13 cellular contexts compared by ENCODE assay signal in genomic region chr12:76422154-76422877, GRCh38.
DNase-seq lines count a peak whose midpoint lies in the region; ATAC-seq and TF ChIP-seq lines count a peak whose summit lies in the region.
"Had no signal": no experiment of that assay in that cellular context is flagged by ENCODE, and none has a peak within 500 bp of the region (broad histone marks: within the 10 kb centered on the region; RNA-seq: fewer than 3 reads in every experiment).

No MANE protein-coding gene starts in this region.

- H3K4me3 Mint-ChIP-seq in nephron: peak overlapping the region; percentile 7 to 65 (median 50)
- H3K4me3 Mint-ChIP-seq: activated naive CD8-positive, alpha-beta T cell treated with anti-CD3 and anti-CD28 coated beads, Interleukin-2, amount 10 ng/mL, durations not matched to agents 7 days and 5 days; stimulated activated effector memory CD8-positive, alpha-beta T cell treated with anti-CD3 and anti-CD28 coated beads, Interleukin-12 subunit alpha, Interleukin-12 subunit beta, amount 100 ng/mL, for 72 hours had no signal

- no peaks in the 10 kb centered on the region for H3K36me3 ChIP-seq in sigmoid colon

- no peak for TF ChIP-seq EP300 in sigmoid colon (IDR thresholded peaks at IDR 0.05)

- no peaks in the 10 kb centered on the region for H3K27me3 ChIP-seq in sigmoid colon

- intact Hi-C loops in sigmoid colon (cut with DNase I): loop anchor here (5.0 kb wide), 1 partner anchor 35 kb away; no protein-coding TSS in a partner anchor

- WGBS in sigmoid colon, 2 donors: 48 to 70% methylated on average over 6 of the region's 6 CpGs

- no peak for DNase-seq in AG10803 (ENCODE audit: low read depth)
- DNase-seq in NCI-H2227 treated with DMSO at 0.1 percent for 48 hours (lab: John Stamatoyannopoulos, UW): peak; percentile 60
- DNase-seq in choroid plexus epithelial cell (ENCODE audit: low read depth): peak; percentile 32
- DNase-seq in cerebellum (ENCODE audit: low spot score): no peak
- DNase-seq in sigmoid colon: no peak
- DNase-seq in NCI-H1694 (lab: John Stamatoyannopoulos, UW): no peak
- DNase-seq: activated naive CD8-positive, alpha-beta T cell treated with anti-CD3 and anti-CD28 coated beads, Interleukin-2, amount 10 ng/mL, durations not matched to agents 7 days and 5 days; stimulated activated CD4-positive, alpha-beta T cell treated with anti-CD3 and anti-CD28 coated beads, Interleukin-2, amount 100 ng/mL, for 24 hours had no signal

- H3K9me3 Mint-ChIP-seq in nephron: peaks cover 30% of the 10 kb centered on the region

- peak overlapping the region; percentile 13 to 72 (median 61) for H3K27ac Mint-ChIP-seq in nephron
- H3K27ac Mint-ChIP-seq: activated naive CD8-positive, alpha-beta T cell treated with anti-CD3 and anti-CD28 coated beads, Interleukin-2, amount 10 ng/mL, durations not matched to agents 7 days and 5 days; stimulated activated effector memory CD8-positive, alpha-beta T cell treated with anti-CD3 and anti-CD28 coated beads, Interleukin-12 subunit alpha, Interleukin-12 subunit beta, amount 100 ng/mL, for 72 hours had no signal

- peaks cover 24% of the 10 kb centered on the region for H3K36me3 Mint-ChIP-seq in nephron (ENCODE audit: low read depth)
- H3K36me3 Mint-ChIP-seq: stimulated activated effector memory CD8-positive, alpha-beta T cell treated with anti-CD3 and anti-CD28 coated beads, Interleukin-12 subunit alpha, Interleukin-12 subunit beta, amount 100 ng/mL, for 72 hours had no signal

- TF ChIP-seq POLR2A in sigmoid colon (IDR thresholded peaks at IDR 0.05): no peak

- H3K4me1 Mint-ChIP-seq in nephron: no peaks in the 10 kb centered on the region

- peaks cover 0 to 12% (median 8%) of the 10 kb centered on the region in 4 donors for H3K9me3 ChIP-seq in sigmoid colon

- peak overlapping the region in 1 of 4 donors; percentile 14 for H3K27ac ChIP-seq in sigmoid colon
- H3K27ac ChIP-seq: C4-2B, HL-60 had no signal

- peaks cover 0 to 18% (median 11%) of the 10 kb centered on the region in 4 donors for H3K4me1 ChIP-seq in sigmoid colon

- H3K27me3 Mint-ChIP-seq in nephron (ENCODE audit: low read depth): no peaks in the 10 kb centered on the region
- H3K27me3 Mint-ChIP-seq: activated naive CD8-positive, alpha-beta T cell treated with anti-CD3 and anti-CD28 coated beads, Interleukin-2, amount 10 ng/mL, durations not matched to agents 7 days and 5 days had no signal

- TF ChIP-seq CTCF in AG10803 (conservative IDR thresholded peaks at IDR 0.05; ENCODE audit: low read length) (no peak), choroid plexus epithelial cell (conservative IDR thresholded peaks at IDR 0.05; ENCODE audit: low read depth, low read length) (no peak), nephron (IDR thresholded peaks at IDR 0.05; ENCODE audit: unreplicated experiment in 3 of 3) (no peak), sigmoid colon (IDR thresholded peaks at IDR 0.05) (no peak)

- ATAC-seq in HG03159 (IDR thresholded peaks at IDR 0.05; ENCODE audit: unreplicated experiment): no peak
- ATAC-seq: stimulated activated effector memory CD8-positive, alpha-beta T cell treated with anti-CD3 and anti-CD28 coated beads, Interleukin-12 subunit alpha, Interleukin-12 subunit beta, amount 100 ng/mL, for 72 hours had no signal

- H3K4me3 ChIP-seq in AG10803 (ENCODE audit: low read length): peak overlapping the region; percentile 9
- peak overlapping the region; percentile 52 for H3K4me3 ChIP-seq in choroid plexus epithelial cell (ENCODE audit: low read depth, low read length)
- peak overlapping the region in 2 of 4 donors; percentile 13 to 17 for H3K4me3 ChIP-seq in sigmoid colon

Comparison
In these comparisons a context has a peak if more than half of its experiments do, and no peak if none do; other contexts are left out.
1. DNase-seq: peak in NCI-H2227 treated with DMSO at 0.1 percent for 48 hours (single experiment) and choroid plexus epithelial cell (single experiment); none in AG10803 (single experiment), cerebellum (single experiment), sigmoid colon (single experiment) and NCI-H1694 (single experiment).